In the genomic region with DNA sequence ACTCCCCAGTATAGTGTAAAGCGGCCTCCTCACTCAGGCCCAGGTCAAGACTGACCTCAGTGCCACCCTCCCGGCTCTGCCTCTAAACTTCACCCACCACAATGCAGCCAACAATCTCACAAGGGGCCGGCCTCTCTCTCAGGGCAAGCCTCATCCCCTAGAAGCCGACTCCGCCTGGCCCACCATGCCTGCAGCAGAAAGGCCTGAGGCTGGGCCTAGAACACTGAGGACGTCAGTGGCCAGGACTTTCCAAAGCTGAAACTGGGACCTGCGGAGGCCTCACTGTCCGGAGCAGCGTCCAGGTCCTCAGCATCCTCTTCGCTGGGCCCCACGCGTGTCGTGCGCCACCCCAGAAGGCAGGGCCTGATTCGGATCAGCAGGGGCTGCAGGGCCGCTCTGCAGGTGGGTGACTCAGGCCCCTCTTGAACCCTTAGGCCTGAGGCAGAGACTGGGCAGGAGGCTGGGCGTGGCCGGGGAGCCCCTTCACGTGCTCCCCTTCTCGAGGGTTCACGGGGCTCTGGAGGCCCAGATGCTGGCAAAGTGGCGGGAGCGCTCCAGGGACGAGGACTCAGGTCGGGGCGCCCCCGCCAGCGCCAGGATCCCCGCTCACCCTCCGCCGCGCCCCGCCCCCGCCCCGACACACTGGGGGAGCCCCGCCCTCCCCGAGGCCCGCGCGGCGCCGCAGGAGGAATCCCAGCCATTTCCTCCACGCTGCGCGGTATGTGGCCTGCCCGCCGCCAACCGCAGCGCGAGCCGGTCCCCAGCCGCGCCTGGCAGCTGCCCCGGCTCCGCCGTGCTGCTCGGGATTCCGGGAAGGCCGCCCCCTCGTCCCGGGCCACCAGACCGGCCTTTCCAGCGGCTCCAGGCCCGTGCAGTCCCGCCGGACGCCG, we compare ENCODE assay signal across 8 cellular contexts. TPM values are rescaled to one million over a fixed set of nuclear protein-coding genes. Genes with fewer than 3 reads are reported as not detected.
A peak's percentile ranks its signal among the peaks of the same experiment; 100 is the strongest.
DNase-seq lines count a peak whose midpoint lies in the region; ATAC-seq and TF ChIP-seq lines count a peak whose summit lies in the region.

No MANE protein-coding gene starts in this region.

- H3K4me3 Mint-ChIP-seq in naive B cell = peak overlapping the region; percentile 31 to 95 (median 84)

- no peaks in the 10 kb centered on the region for H3K27me3 Mint-ChIP-seq in naive B cell

- H3K9me3 Mint-ChIP-seq in naive B cell = peaks cover 0 to 1% (median 0%) of the 10 kb centered on the region in 7 donors

- peak; percentile 6 to 10 for ATAC-seq in naive B cell (ENCODE audit: low read depth in 2 of 2)
- no peak for ATAC-seq in HG03571 (IDR thresholded peaks at IDR 0.05; ENCODE audit: unreplicated experiment)
- no peak for ATAC-seq in HG02763 (IDR thresholded peaks at IDR 0.05; ENCODE audit: unreplicated experiment)

- DNase-seq in H7 = peak; percentile 84
- peak; percentile 62 for DNase-seq in activated CD8-positive, alpha-beta memory T cell treated with anti-CD3 and anti-CD28 coated beads, Interleukin-2, amount 50 U/mL, for 4 hours
- DNase-seq in epithelial cell of proximal tubule (ENCODE audit: low read depth) = no peak
- DNase-seq in naive B cell = peak; percentile 67
- DNase-seq in NOMO-1 treated with dmso at 0.1 percent for 144 hours (lab: John Stamatoyannopoulos, UW; ENCODE audit: unreplicated experiment) = no peak

- H3K4me1 Mint-ChIP-seq in naive B cell = peaks cover 59 to 73% (median 65%) of the 10 kb centered on the region in 3 donors

- peak overlapping the region; percentile 89 for H3K27ac ChIP-seq in thymus (ENCODE audit: low read depth)

- H3K4me1 ChIP-seq in thymus (ENCODE audit: control insufficient read depth, insufficient read depth, low read length) = peaks cover 64% of the 10 kb centered on the region

- no peaks in the 10 kb centered on the region for H3K36me3 Mint-ChIP-seq in naive B cell

- H3K27ac Mint-ChIP-seq in naive B cell = peak overlapping the region in 4 of 6 donors; percentile 96 to 99 (median 97)

- no peaks in the 10 kb centered on the region for H3K9me3 ChIP-seq in thymus (ENCODE audit: control insufficient read depth)

- H3K27me3 ChIP-seq in H7 (ENCODE audit: control insufficient read depth, insufficient read depth, low read length) (peaks cover 2% of the 10 kb centered on the region; the same call in 1 of the 2 replicates), thymus (ENCODE audit: control insufficient read depth, insufficient read depth) (no peaks in the 10 kb centered on the region)

- H3K36me3 ChIP-seq in H7 (replicated peaks; ENCODE audit: control insufficient read depth, insufficient read depth, low read length) (no peaks in the 10 kb centered on the region), thymus (ENCODE audit: control insufficient read depth, insufficient read depth) (no peaks in the 10 kb centered on the region)

- TF ChIP-seq CTCF in epithelial cell of proximal tubule (conservative IDR thresholded peaks at IDR 0.05; ENCODE audit: low read depth, low read length) = no peak

- H3K4me3 ChIP-seq in H7 (ENCODE audit: insufficient read depth, low read depth, low read length) (peak overlapping the region; percentile 44), epithelial cell of proximal tubule (ENCODE audit: low read depth, low read length) (peak overlapping the region; percentile 45), thymus (ENCODE audit: low read length) (peak overlapping the region; percentile 47)

- WGBS in thymus = 28% methylated on average over 68 of the region's 68 CpGs

RNA-seq across cellular contexts. Expression of gene PKDCC, which starts 53.1 kb away (rescaled TPM):
- 90.2 and 176 TPM in 2 replicates for total RNA-seq in H7 (2014; rRNA removed; shearing (Covaris generic))
- total RNA-seq in epithelial cell of proximal tubule = 20.5 and 51.1 TPM in 2 replicates
- polyA plus RNA-seq in naive B cell (ENCODE audit: low read depth in 6 of 6) (not detected), thymus (25.1 TPM)

Comparison
In these comparisons a context has a peak if more than half of its experiments do, and no peak if none do; other contexts are left out.
1. DNase-seq: peak in H7 (single experiment), activated CD8-positive, alpha-beta memory T cell treated with anti-CD3 and anti-CD28 coated beads, Interleukin-2, amount 50 U/mL, for 4 hours (single experiment) and naive B cell (single experiment); none in epithelial cell of proximal tubule (single experiment) and NOMO-1 treated with dmso at 0.1 percent for 144 hours (single experiment).
2. ATAC-seq: peak in naive B cell (2 of 2); none in HG03571 (single experiment) and HG02763 (single experiment).
3. Peak in every context shown above with its lines, with median percentiles within 50 percentile points of each other: H3K4me3 ChIP-seq.